In the genomic region with DNA sequence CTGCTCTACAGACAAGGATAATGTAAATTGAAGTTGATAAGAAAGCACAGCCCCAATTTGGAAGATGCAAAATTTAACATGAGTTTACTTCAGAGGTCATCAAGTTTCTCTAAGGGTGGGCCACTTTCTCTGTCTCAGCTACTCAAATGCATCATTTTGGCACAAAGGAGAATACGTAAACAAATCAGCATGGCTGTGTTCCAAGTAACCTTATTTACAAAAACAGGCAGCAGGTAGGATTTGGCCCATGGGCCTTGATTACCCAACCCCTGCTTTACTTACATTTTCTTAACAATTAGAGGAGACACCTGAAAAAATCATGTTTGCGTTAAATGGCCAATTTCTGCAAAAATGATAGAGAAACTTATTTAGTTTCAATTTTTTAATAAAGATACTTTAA, we compare ENCODE assay signal across 19 cellular contexts.
"Had no signal": no experiment of that assay in that cellular context is flagged by ENCODE, and none has a peak within 500 bp of the region (broad histone marks: within the 10 kb centered on the region; RNA-seq: fewer than 3 reads in every experiment).

No MANE protein-coding gene starts in this region.

- H3K36me3 ChIP-seq: ovary, right atrium auricular region had no signal

- H3K4me1 ChIP-seq: psoas muscle, right atrium auricular region had no signal

- H3K4me3 ChIP-seq: heart right ventricle, ovary, psoas muscle, right atrium auricular region, tibial artery had no signal

- H3K9me3 ChIP-seq: heart right ventricle, neutrophil, ovary, psoas muscle, right atrium auricular region, tibial artery had no signal

- H3K27ac ChIP-seq: neutrophil, ovary, psoas muscle, right atrium auricular region, tibial artery had no signal

- ATAC-seq: activated naive CD4-positive, alpha-beta T cell treated with anti-CD3 and anti-CD28 coated beads, Interleukin-2, amount 50 U/mL, for 72 hours; natural killer cell had no signal

- H3K27me3 ChIP-seq: heart right ventricle, neutrophil, ovary, right atrium auricular region, tibial artery had no signal

- DNase-seq: activated T-cell treated with anti-CD3 and anti-CD28 coated beads, Interleukin-2, amount 50 U/mL, for 1 hour; aorta; caudate nucleus; effector CD4-positive, alpha-beta T cell; erythroblast; foreskin fibroblast; kidney; natural killer cell; ovary; psoas muscle; stimulated activated CD4-positive, alpha-beta T cell treated with anti-CD3 and anti-CD28 coated beads, Interleukin-12 subunit alpha, Interleukin-12 subunit beta, amount 100 ng/mL, for 4 hours; stimulated activated CD4-positive, alpha-beta T cell treated with anti-CD3 and anti-CD28 coated beads, Interleukin-4, amount 100 ng/mL, for 4 hours; substantia nigra; T-helper 9 cell; tibial artery had no signal
